ENCODE assay signal across 30 cellular contexts in genomic region chr5:2153350-2153749, GRCh38.
"Had no signal": no experiment of that assay in that cellular context is flagged by ENCODE, and none has a peak within 500 bp of the region (broad histone marks: within the 10 kb centered on the region; RNA-seq: fewer than 3 reads in every experiment).

No MANE protein-coding gene starts in this region.

- H3K4me1 ChIP-seq: left lung, neural progenitor cell, parathyroid adenoma, prostate gland, sigmoid colon, testis, thyroid gland, transverse colon, upper lobe of left lung, vagina had no signal

- ATAC-seq: left colon; left lung; mucosa of descending colon; naive thymus-derived CD4-positive, alpha-beta T cell; right cardiac atrium; stimulated activated memory B cell treated with anti-CD40 and anti-IgM and Interleukin-4, amounts not matched to agents 10 μg/mL and 1 μg/mL and 100 μg/mL, for 72 hours; stimulated activated naive CD8-positive, alpha-beta T cell treated with anti-CD3 and anti-CD28 coated beads, Interleukin-15, amount 100 ng/mL, for 72 hours had no signal

- H3K4me1 Mint-ChIP-seq: naive thymus-derived CD4-positive, alpha-beta T cell had no signal

- H2AFZ ChIP-seq: neural progenitor cell, parathyroid adenoma had no signal

- H3K27me3 Mint-ChIP-seq: stimulated activated naive CD8-positive, alpha-beta T cell treated with anti-CD3 and anti-CD28 coated beads, Interleukin-15, amount 100 ng/mL, for 72 hours had no signal

- H3K36me3 Mint-ChIP-seq: naive thymus-derived CD4-positive, alpha-beta T cell; neural progenitor cell; stimulated activated memory B cell treated with anti-CD40 and anti-IgM and Interleukin-4, amounts not matched to agents 10 μg/mL and 1 μg/mL and 100 μg/mL, for 72 hours had no signal

- FAIRE-seq: keratinocyte, small intestine had no signal

- H3K4me3 Mint-ChIP-seq: naive thymus-derived CD4-positive, alpha-beta T cell; nephron progenitor cell; neural progenitor cell; stimulated activated memory B cell treated with anti-CD40 and anti-IgM and Interleukin-4, amounts not matched to agents 10 μg/mL and 1 μg/mL and 100 μg/mL, for 72 hours; stimulated activated naive CD8-positive, alpha-beta T cell treated with anti-CD3 and anti-CD28 coated beads, Interleukin-15, amount 100 ng/mL, for 72 hours had no signal

- H3K9me3 Mint-ChIP-seq: nephron progenitor cell; neural progenitor cell; stimulated activated naive CD8-positive, alpha-beta T cell treated with anti-CD3 and anti-CD28 coated beads, Interleukin-15, amount 100 ng/mL, for 72 hours had no signal

- DNase-seq: hippocampal formation; left colon; left lung; mesendoderm; midbrain; mucosa of descending colon; naive thymus-derived CD4-positive, alpha-beta T cell; nephron progenitor cell; retina; right cardiac atrium; sigmoid colon; small intestine; stimulated activated CD4-positive, alpha-beta T cell treated with anti-CD3 and anti-CD28 coated beads, Interleukin-1b, Interleukin-23, amount 100 ng/mL, for 48 hours; stimulated activated CD4-positive, alpha-beta T cell treated with anti-CD3 and anti-CD28 coated beads, Interleukin-2, amount 100 ng/mL, for 48 hours; stimulated activated CD4-positive, alpha-beta T cell treated with anti-CD3 and anti-CD28 coated beads, Interleukin-4, amount 100 ng/mL, for 4 hours; stimulated activated CD8-positive, alpha-beta memory T cell treated with anti-CD3 and anti-CD28 coated beads, Interleukin-4, amount 100 ng/mL, for 48 hours; stimulated activated naive CD4-positive, alpha-beta T cell treated with Interleukin-2 at 50 U/mL for 16 hours; stimulated activated naive CD8-positive, alpha-beta T cell treated with anti-CD3 and anti-CD28 coated beads, Interleukin-15, amount 100 ng/mL, for 72 hours; substantia nigra; testis; thyroid gland; transverse colon; upper lobe of left lung had no signal

- H3K36me3 ChIP-seq: left lung, neural progenitor cell, prostate gland, sigmoid colon, thyroid gland, transverse colon, upper lobe of left lung, vagina had no signal

- H3K9ac ChIP-seq: neural progenitor cell, parathyroid adenoma had no signal

- H3K27me3 ChIP-seq: sigmoid colon, testis, thyroid gland, transverse colon, upper lobe of left lung, vagina had no signal

- H3K4me2 ChIP-seq: neural progenitor cell had no signal

- H3K9me3 ChIP-seq: left lung, mucosa of descending colon, prostate gland, sigmoid colon, testis, thyroid gland, transverse colon, upper lobe of left lung, vagina had no signal

- H3K27ac Mint-ChIP-seq: naive thymus-derived CD4-positive, alpha-beta T cell; nephron progenitor cell; neural progenitor cell; stimulated activated memory B cell treated with anti-CD40 and anti-IgM and Interleukin-4, amounts not matched to agents 10 μg/mL and 1 μg/mL and 100 μg/mL, for 72 hours; stimulated activated naive CD8-positive, alpha-beta T cell treated with anti-CD3 and anti-CD28 coated beads, Interleukin-15, amount 100 ng/mL, for 72 hours had no signal

- H3K27ac ChIP-seq: left lung, neural progenitor cell, parathyroid adenoma, prostate gland, sigmoid colon, testis, thyroid gland, transverse colon, upper lobe of left lung, vagina had no signal

- H3K4me3 ChIP-seq: left lung, lung, mucosa of descending colon, neural progenitor cell, prostate gland, sigmoid colon, testis, thyroid gland, transverse colon, upper lobe of left lung, vagina had no signal
